In the genomic region with DNA sequence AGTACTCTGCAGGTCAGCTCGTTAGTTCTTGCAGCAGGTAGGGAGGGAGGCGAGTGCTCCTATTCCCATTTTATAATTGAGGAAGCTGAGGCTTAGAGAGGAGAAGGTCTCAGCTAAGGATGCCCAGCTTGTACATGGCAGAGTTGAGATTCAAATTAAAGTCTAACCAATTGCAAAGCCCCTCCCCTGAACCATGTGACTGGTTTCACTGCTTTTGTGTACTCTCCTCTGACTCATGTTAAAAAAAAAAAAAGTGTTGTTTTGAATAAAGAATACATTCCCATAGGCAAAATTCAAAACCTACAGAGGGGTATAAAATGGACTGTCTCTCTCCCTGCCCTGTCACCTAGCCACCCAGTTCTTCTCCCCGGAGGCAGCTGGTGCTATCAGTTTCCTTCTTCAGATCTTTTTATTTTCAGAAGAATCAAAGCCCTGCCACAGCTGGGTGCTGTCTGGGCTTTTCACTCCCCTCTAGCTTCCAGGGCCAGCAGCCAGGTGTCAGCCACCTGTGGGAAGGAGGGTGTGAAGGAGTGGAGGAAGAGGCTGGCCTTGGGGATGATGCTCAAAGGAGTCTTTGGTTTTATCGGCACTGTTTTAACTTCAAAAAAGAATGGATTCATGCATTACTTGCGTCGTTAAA, we compare ENCODE assay signal across 8 cellular contexts. TPM values are rescaled to one million over a fixed set of nuclear protein-coding genes. Genes with fewer than 3 reads are reported as not detected.
A peak's percentile ranks its signal among the peaks of the same experiment; 100 is the strongest.
DNase-seq lines count a peak whose midpoint lies in the region; ATAC-seq, FAIRE-seq and TF ChIP-seq lines count a peak whose summit lies in the region.

No MANE protein-coding gene starts in this region.

- dilution Hi-C loops in mammary epithelial cell (cut with HindIII; ENCODE audit: low sequenced_read_pairs), result no loop called here

- no peak for FAIRE-seq in D721Med (lab: Jason Lieb, UNC)
- no peak for FAIRE-seq in frontal cortex (lab: Jason Lieb, UNC)

- peak overlapping the region; percentile 55 for H3K9ac ChIP-seq in mammary epithelial cell (ENCODE audit: insufficient read depth, low read length)

- DNase-seq in EL (peak; percentile 67), NCI-H460 (ENCODE audit: extremely low read depth, low read depth) (peak; percentile 31), mammary epithelial cell (peak; percentile 81), osteocyte (ENCODE audit: extremely low spot score, unreplicated experiment) (no peak), dorsolateral prefrontal cortex (no peak), D721Med (ENCODE audit: insufficient read length, low spot score) (no peak), frontal cortex (ENCODE audit: low spot score in 2 of 2) (no peak)

- H3K4me3 ChIP-seq in mammary epithelial cell (replicated peaks in 1 of 3; ENCODE audit: insufficient read depth in 1 of 3, low read depth in 2 of 3, low read length in 3 of 3) (peak overlapping the region in 1 of 3 experiments; percentile 4), dorsolateral prefrontal cortex (no peak overlapping the region)

- peaks cover 80% of the 10 kb centered on the region for H3K79me2 ChIP-seq in mammary epithelial cell (ENCODE audit: insufficient read depth, low read length)

- no peaks in the 10 kb centered on the region for H3K27me3 ChIP-seq in mammary epithelial cell (ENCODE audit: insufficient read depth, low read length)
- no peaks in the 10 kb centered on the region for H3K27me3 ChIP-seq in dorsolateral prefrontal cortex

- peaks cover 27% of the 10 kb centered on the region for H3K4me1 ChIP-seq in mammary epithelial cell (ENCODE audit: insufficient read depth, low read length)

- CTCF ChIA-PET in mammary epithelial cell (lab: Charles Lee; ENCODE audit: low non-redundant PET), result interaction anchor here (0.6 kb wide), 2 partner anchors 33 to 82 kb away, joined by 3 read pairs; no protein-coding TSS in a partner anchor

- no peaks in the 10 kb centered on the region for H4K20me1 ChIP-seq in mammary epithelial cell (ENCODE audit: insufficient read depth, low read length)

- no peak overlapping the region for H2AFZ ChIP-seq in mammary epithelial cell (ENCODE audit: low read depth, low read length)

- in situ Hi-C loops in mammary epithelial cell (cut with MboI; ENCODE audit: low sequenced_read_pairs in 2 of 2), result loop anchor here in 1 of 2 donors (10.0 kb wide), 1 partner anchor 99 kb away; a partner anchor contains a TSS

- peak overlapping the region; percentile 33 for H3K4me3 Mint-ChIP-seq in osteocyte (ENCODE audit: unreplicated experiment)

- H3K4me1 Mint-ChIP-seq in osteocyte (ENCODE audit: unreplicated experiment), result peaks cover 30% of the 10 kb centered on the region

- peak overlapping the region; percentile 56 for H3K4me2 ChIP-seq in mammary epithelial cell (ENCODE audit: insufficient read depth, low read depth, low read length)

- no peaks in the 10 kb centered on the region for H3K9me3 ChIP-seq in mammary epithelial cell (replicated peaks; ENCODE audit: insufficient read depth, low read length)

- H3K9me3 Mint-ChIP-seq in osteocyte (ENCODE audit: unreplicated experiment), result no peaks in the 10 kb centered on the region

- peaks cover 8% of the 10 kb centered on the region for H3K36me3 ChIP-seq in mammary epithelial cell (ENCODE audit: insufficient read depth, low read length)

- WGBS in mammary epithelial cell (ENCODE audit: low coverage, missing lambda C conversion rate), result 24% methylated on average over 6 of the region's 6 CpGs

- BruUV-seq in mammary epithelial cell (replicated peaks; lab: Mats Ljungman, UMichigan), result no TSS peak

- peaks cover 15% of the 10 kb centered on the region for H3K36me3 Mint-ChIP-seq in osteocyte (ENCODE audit: unreplicated experiment)

- intact Hi-C loops in mammary epithelial cell (cut with micrococcal nuclease), result no loop called here
- intact Hi-C loops in dorsolateral prefrontal cortex (cut with DNase I), result no loop called here

- peak overlapping the region; percentile 81 for H3K27ac Mint-ChIP-seq in osteocyte (ENCODE audit: unreplicated experiment)

- no peaks in the 10 kb centered on the region for H3K27me3 Mint-ChIP-seq in osteocyte (ENCODE audit: unreplicated experiment)

- TF ChIP-seq CTCF in mammary epithelial cell (conservative IDR thresholded peaks at IDR 0.05 in 1 of 2, IDR thresholded peaks at IDR 0.05 in 1 of 2; ENCODE audit: extremely low read depth in 1 of 2, insufficient read depth in 1 of 2, low read depth in 1 of 2, low read length in 2 of 2) (peak in 1 of 2 donors; percentile 12), osteocyte (IDR thresholded peaks at IDR 0.05) (no peak), dorsolateral prefrontal cortex (IDR thresholded peaks at IDR 0.05 in 54 of 56, conservative IDR thresholded peaks at IDR 0.05 in 2 of 56; ENCODE audit: low read depth in 1 of 56, partially characterized antibody in 56 of 56) (no peak), D721Med (IDR thresholded peaks at IDR 0.05; ENCODE audit: insufficient read depth, missing control alignments) (no peak)

- no peak for ATAC-seq in GM21381 (IDR thresholded peaks at IDR 0.05; ENCODE audit: unreplicated experiment)

- peak overlapping the region; percentile 64 for H3K27ac ChIP-seq in mammary epithelial cell (ENCODE audit: insufficient read depth, low read depth, low read length)
- peak overlapping the region in 10 of 59 donors; percentile 5 to 71 (median 24) for H3K27ac ChIP-seq in dorsolateral prefrontal cortex

RNA-seq across cellular contexts. Expression of a gene that starts 5.4 kb away (rescaled TPM):
- total RNA-seq in NCI-H460 (2014; rRNA removed; shearing (Covaris generic)), result 67.0 and 75.7 TPM in 2 replicates
- 226 and 234 TPM in 2 replicates for polyA plus RNA-seq in NCI-H460 (2014; cell fraction: nucleus; rRNA removed)
- total RNA-seq in mammary epithelial cell (10 to 100 TPM; 39.8 to 80.6 TPM), osteocyte (58.0 and 63.5 TPM in 2 replicates), dorsolateral prefrontal cortex (10 to 100 TPM; 20.7 to 47.0 (median 32.4) TPM), frontal cortex (12.6 TPM)
- 139 TPM for polyA plus RNA-seq in mammary epithelial cell
- polyA minus RNA-seq in mammary epithelial cell, result 80.4 TPM

RNA-seq across cellular contexts. Expression of a gene that starts 24.4 kb away (rescaled TPM):
- total RNA-seq in NCI-H460 (2014; rRNA removed; shearing (Covaris generic)), result 4.9 and 5.0 TPM in 2 replicates
- 2.7 and 4.7 TPM in 2 replicates for polyA plus RNA-seq in NCI-H460 (2014; cell fraction: nucleus; rRNA removed)
- total RNA-seq in mammary epithelial cell (10 to 100 TPM; 18.7 to 25.3 TPM), osteocyte (2.4 and 2.6 TPM in 2 replicates), dorsolateral prefrontal cortex (10 to 100 TPM in 7 of 120 experiments, 1 to 10 TPM in 113; 3.0 to 12.4 (median 6.6) TPM), frontal cortex (6.1 TPM)
- polyA plus RNA-seq in mammary epithelial cell, result 16.3 TPM
- polyA minus RNA-seq in mammary epithelial cell, result 7.3 TPM

RNA-seq across cellular contexts. Expression of a gene that starts 35.4 kb away (rescaled TPM):
- 0.22 and 1.5 TPM in 2 replicates for total RNA-seq in NCI-H460 (2014; rRNA removed; shearing (Covaris generic))
- polyA plus RNA-seq in NCI-H460 (2014; cell fraction: nucleus; rRNA removed), result 1.8 and 3.0 TPM in 2 replicates
- total RNA-seq in mammary epithelial cell, result under 1 TPM in 1 of 2 donors, not detected in 1; 0.17 TPM
- 0.03 TPM for polyA plus RNA-seq in mammary epithelial cell
- polyA minus RNA-seq in mammary epithelial cell, result not detected
- not detected in 2 replicates for total RNA-seq in osteocyte
- total RNA-seq in dorsolateral prefrontal cortex, result under 1 TPM in 19 of 120 experiments, not detected in 101; 0.29 to 0.94 (median 0.41) TPM
- total RNA-seq in frontal cortex, result not detected

Comparison
In these comparisons a context has a peak if more than half of its experiments do, and no peak if none do; other contexts are left out.
1. DNase-seq: peak in EL (single experiment), NCI-H460 (single experiment) and mammary epithelial cell (single experiment); none in osteocyte (single experiment), dorsolateral prefrontal cortex (0 of 10), D721Med (single experiment) and frontal cortex (0 of 2).